ENCODE assay signal across 6 cellular contexts in genomic region chr6:16288163-16288562, GRCh38. TPM values are rescaled to one million over a fixed set of nuclear protein-coding genes. Genes with fewer than 3 reads are reported as not detected.
"Had no signal": no experiment of that assay in that cellular context is flagged by ENCODE, and none has a peak within 500 bp of the region (broad histone marks: within the 10 kb centered on the region; RNA-seq: fewer than 3 reads in every experiment).

No MANE protein-coding gene starts in this region.

- ATAC-seq: HCT116, HepG2 had no signal

- DNase-seq: GM23248, GOT3, H7, HFFc6 had no signal

RNA-seq across cellular contexts. Expression of gene GMPR, which starts 49.8 kb away (rescaled TPM):
- total RNA-seq: HepG2 had no signal
